Comparison of ENCODE assay signal across 8 cellular contexts in genomic region chr10:65024886-65025285, GRCh38.
"Had no signal": no experiment of that assay in that cellular context is flagged by ENCODE, and none has a peak within 500 bp of the region (broad histone marks: within the 10 kb centered on the region; RNA-seq: fewer than 3 reads in every experiment).

No MANE protein-coding gene starts in this region.

- H3K36me3 ChIP-seq: HAP-1 had no signal

- DNase-seq: GM23248, GOT3, H7, IMR-90 had no signal

- H3K9ac ChIP-seq: GM23248 had no signal

- H3K4me3 ChIP-seq: GM23248, HAP-1, K562 had no signal

- H3K27ac ChIP-seq: GM23248, HL-60 had no signal

- ATAC-seq: HCT116, K562 had no signal

- FAIRE-seq: K562 had no signal

- H3K9me3 ChIP-seq: HAP-1 had no signal

- H3K4me1 ChIP-seq: HAP-1 had no signal
